In the genomic region with DNA sequence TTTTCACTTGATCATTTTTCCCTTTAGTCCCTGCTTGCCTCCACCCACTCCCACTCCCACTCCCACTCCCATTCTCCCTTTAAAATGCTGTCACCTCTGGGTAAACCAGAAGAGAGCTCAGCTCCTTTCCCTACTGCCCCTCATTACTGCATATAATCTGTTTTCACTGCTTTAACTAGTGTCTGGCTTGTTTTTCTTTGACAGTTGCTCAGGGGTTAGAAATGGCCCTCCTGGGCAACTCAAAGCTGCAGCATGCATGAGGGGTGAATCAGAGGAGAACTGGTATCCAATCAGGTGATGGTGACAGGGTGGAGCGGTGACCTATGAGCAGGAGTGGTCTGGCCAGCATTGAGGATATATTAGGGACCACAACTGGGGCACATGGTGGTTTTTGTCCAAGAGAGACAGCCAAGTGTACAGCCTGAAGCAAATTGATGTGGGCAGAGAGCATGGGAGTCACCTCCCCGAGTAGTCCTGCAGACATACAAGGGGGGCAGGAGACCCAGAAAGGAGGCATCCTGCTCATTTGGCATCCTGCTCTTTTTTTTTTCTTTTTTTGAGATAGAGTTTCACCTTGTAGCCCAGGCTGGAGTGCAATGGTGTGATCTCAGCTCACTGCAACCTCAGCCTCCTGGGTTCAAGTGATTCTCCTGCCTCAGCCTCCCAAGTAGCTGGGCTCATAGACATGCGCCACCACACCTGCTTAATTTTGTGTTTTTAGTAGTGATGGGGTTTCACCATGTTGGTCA, we compare ENCODE assay signal across 10 cellular contexts. TPM values are rescaled to one million over a fixed set of nuclear protein-coding genes. Genes with fewer than 3 reads are reported as not detected.
DNase-seq lines count a peak whose midpoint lies in the region; ATAC-seq and TF ChIP-seq lines count a peak whose summit lies in the region.
"Had no signal": no experiment of that assay in that cellular context is flagged by ENCODE, and none has a peak within 500 bp of the region (broad histone marks: within the 10 kb centered on the region; RNA-seq: fewer than 3 reads in every experiment).

No MANE protein-coding gene starts in this region.

- no peaks in the 10 kb centered on the region for H3K36me3 Mint-ChIP-seq in HFFc6 (ENCODE audit: low read depth)

- H3K27ac ChIP-seq in ascending aorta (peak overlapping the region; percentile 89 to 91), thoracic aorta (peak overlapping the region; percentile 93 to 95), OCI-LY7 (ENCODE audit: low read depth, low read length, poor library complexity, severe bottlenecking) (no peak overlapping the region)

- intact Hi-C loops in ascending aorta (cut with DNase I), result loop anchor here (2.0 to 10.0 kb wide), 3 partner anchors 42 to 248 kb away; a partner anchor contains a TSS
- intact Hi-C loops in OCI-LY7 (cut with micrococcal nuclease; ENCODE audit: unreplicated experiment), result no loop called here

- peak overlapping the region; percentile 74 for H3K4me3 Mint-ChIP-seq in HFFc6
- H3K4me3 Mint-ChIP-seq: T-helper 2 cell treated with Interferon-gamma antibody and Interleukin-4, amounts not matched to agents 5 μg/mL and 100 μg/mL, for 36 hours had no signal

- no peaks in the 10 kb centered on the region for H4K20me1 ChIP-seq in OCI-LY7 (ENCODE audit: insufficient read depth, low read length)

- H3K4me3 ChIP-seq in ascending aorta (no peak overlapping the region), thoracic aorta (peak overlapping the region; percentile 9), OCI-LY7 (ENCODE audit: low read depth, low read length, poor library complexity, severe bottlenecking) (no peak overlapping the region)

- DNase-seq in HFFc6 (peak; percentile 95), ascending aorta (ENCODE audit: low spot score in 2 of 2) (peak in 1 of 2 donors; percentile 80), iris pigment epithelial cell (ENCODE audit: low read depth) (peak; percentile 90), thoracic aorta (ENCODE audit: low spot score) (no peak), OCI-LY7 (ENCODE audit: low spot score) (no peak), T-helper 9 cell (no peak), NCI-H2196 treated with DMSO at 0.1 percent for 48 hours (lab: John Stamatoyannopoulos, UW; ENCODE audit: unreplicated experiment) (no peak)
- DNase-seq: NCI-H1436 treated with DMSO at 0.1 percent for 48 hours had no signal

- no peaks in the 10 kb centered on the region for H3K9me3 ChIP-seq in ascending aorta
- no peaks in the 10 kb centered on the region for H3K9me3 ChIP-seq in thoracic aorta
- H3K9me3 ChIP-seq in OCI-LY7 (ENCODE audit: low read length), result no peaks in the 10 kb centered on the region

- no peaks in the 10 kb centered on the region for H3K27me3 ChIP-seq in ascending aorta
- no peaks in the 10 kb centered on the region for H3K27me3 ChIP-seq in thoracic aorta (replicated peaks; ENCODE audit: insufficient read depth)

- TF ChIP-seq CTCF in HFFc6 (IDR thresholded peaks at IDR 0.05), result no peak
- no peak for TF ChIP-seq CTCF in ascending aorta (IDR thresholded peaks at IDR 0.05)
- TF ChIP-seq CTCF in thoracic aorta (IDR thresholded peaks at IDR 0.05), result no peak
- TF ChIP-seq CTCF in OCI-LY7 (conservative IDR thresholded peaks at IDR 0.05; ENCODE audit: low read length), result no peak

- H2AFZ ChIP-seq in OCI-LY7 (ENCODE audit: low read length), result no peak overlapping the region

- POLR2A ChIA-PET in OCI-LY7 (lab: Charles Lee), result no interaction called here

- no peaks in the 10 kb centered on the region; the same call in 1 of the 2 replicates for H3K27me3 Mint-ChIP-seq in HFFc6 (ENCODE audit: insufficient read depth)

- peaks cover 22 to 50% of the 10 kb centered on the region in 2 donors for H3K4me1 ChIP-seq in ascending aorta
- H3K4me1 ChIP-seq in thoracic aorta (ENCODE audit: control insufficient read depth in 1 of 2, low read depth in 2 of 2), result peaks cover 43 to 49% of the 10 kb centered on the region in 2 donors
- H3K4me1 ChIP-seq in OCI-LY7 (ENCODE audit: insufficient read depth, low read length, poor library complexity, severe bottlenecking), result peaks cover 9% of the 10 kb centered on the region

- ATAC-seq in thoracic aorta (ENCODE audit: insufficient number of reproducible peaks, low FRiP score, low read depth), result no peak
- no peak for ATAC-seq in HG03565 (IDR thresholded peaks at IDR 0.05; ENCODE audit: unreplicated experiment)

- H3K4me2 ChIP-seq in OCI-LY7 (ENCODE audit: low read length), result no peak overlapping the region

- no peaks in the 10 kb centered on the region for H3K9me3 Mint-ChIP-seq in HFFc6
- H3K9me3 Mint-ChIP-seq: T-helper 2 cell treated with Interferon-gamma antibody and Interleukin-4, amounts not matched to agents 5 μg/mL and 100 μg/mL, for 36 hours had no signal

- peaks cover 54% of the 10 kb centered on the region for H3K4me1 Mint-ChIP-seq in HFFc6 (ENCODE audit: low read depth)

- CTCF ChIA-PET in OCI-LY7 (lab: Charles Lee; ENCODE audit: unreplicated experiment), result no interaction called here

- H3K79me2 ChIP-seq in OCI-LY7 (ENCODE audit: insufficient read depth, low read depth, low read length), result no peaks in the 10 kb centered on the region

- H3K9me2 ChIP-seq in OCI-LY7 (ENCODE audit: insufficient read depth, low read length), result no peaks in the 10 kb centered on the region

- peak overlapping the region; percentile 97 for H3K27ac Mint-ChIP-seq in HFFc6
- H3K27ac Mint-ChIP-seq: T-helper 2 cell treated with Interferon-gamma antibody and Interleukin-4, amounts not matched to agents 5 μg/mL and 100 μg/mL, for 36 hours had no signal

- H3K36me3 ChIP-seq in ascending aorta (no peaks in the 10 kb centered on the region), thoracic aorta (no peaks in the 10 kb centered on the region), OCI-LY7 (ENCODE audit: insufficient read depth, low read length) (no peaks in the 10 kb centered on the region)

- no TSS peak for BruUV-seq in OCI-LY7 (replicated peaks; lab: Mats Ljungman, UMichigan)

RNA-seq across cellular contexts. Expression of a gene that starts 42.7 kb away (rescaled TPM):
- total RNA-seq in HFFc6 (2021; fragmentation: NEBNext Ultra II Directional; extraction: Animal tissue kit (Norgen Biotek cat#: 25700)), result 100 to 1,000 TPM in 1 of 6 experiments, 10 to 100 TPM in 5; 84.5 to 100 (median 94.8) TPM
- 80.6 TPM for total RNA-seq in ascending aorta
- 100 to 1,000 TPM in 1 of 2 donors, 10 to 100 TPM in 1; 73.9 to 126 TPM for total RNA-seq in thoracic aorta
- 229 and 293 TPM in 2 replicates for total RNA-seq in OCI-LY7 (2014; rRNA removed; shearing (Covaris generic))
- total RNA-seq in OCI-LY7 (2022), result 335 and 394 TPM in 2 replicates

Comparison
In these comparisons a context has a peak if more than half of its experiments do, and no peak if none do; other contexts are left out.
1. DNase-seq: peak in HFFc6 (single experiment) and iris pigment epithelial cell (single experiment); none in thoracic aorta (single experiment), OCI-LY7 (single experiment), T-helper 9 cell (single experiment) and NCI-H2196 treated with DMSO at 0.1 percent for 48 hours (single experiment).